In genomic region chr20:45157977-45158376, GRCh38 we compare ENCODE assay signal across 11 cellular contexts. TPM values are rescaled to one million over a fixed set of nuclear protein-coding genes. Genes with fewer than 3 reads are reported as not detected.
DNase-seq lines count a peak whose midpoint lies in the region; ATAC-seq and TF ChIP-seq lines count a peak whose summit lies in the region.
"Had no signal": no experiment of that assay in that cellular context is flagged by ENCODE, and none has a peak within 500 bp of the region (broad histone marks: within the 10 kb centered on the region; RNA-seq: fewer than 3 reads in every experiment).

No MANE protein-coding gene starts in this region.

- intact Hi-C loops in prostate gland (cut with DNase I): no loop called here

- TF ChIP-seq CTCF in fibroblast of mammary gland (conservative IDR thresholded peaks at IDR 0.05; ENCODE audit: control insufficient read depth, insufficient read depth, low read depth, low read length) (no peak), prostate gland (IDR thresholded peaks at IDR 0.05) (no peak)

- no peaks in the 10 kb centered on the region for H3K27me3 ChIP-seq in prostate gland (replicated peaks; ENCODE audit: insufficient read depth)

- WGBS in prostate gland: 0% methylated on average over 1 of the region's 1 CpG

- no peaks in the 10 kb centered on the region for H3K4me1 ChIP-seq in prostate gland (replicated peaks)

- H3K4me3 ChIP-seq in fibroblast of mammary gland (ENCODE audit: control insufficient read depth, low read depth, low read length): no peak overlapping the region
- H3K4me3 ChIP-seq in prostate gland: no peak overlapping the region
- H3K4me3 ChIP-seq: skin epidermis had no signal

- H3K36me3 ChIP-seq in prostate gland: no peaks in the 10 kb centered on the region

- no peaks in the 10 kb centered on the region for H3K9me3 ChIP-seq in prostate gland

- no peak for TF ChIP-seq POLR2A in prostate gland (IDR thresholded peaks at IDR 0.05)

- DNase-seq in GM04504 (ENCODE audit: low read depth) (peak; percentile 67), RPMI7951 (ENCODE audit: low read depth) (peak; percentile 80), fibroblast of mammary gland (ENCODE audit: low read depth) (peak; percentile 86), prostate gland (ENCODE audit: low spot score) (peak; percentile 65)
- DNase-seq in activated CD4-positive, CD25-positive, alpha-beta regulatory T cell (lab: John Stamatoyannopoulos, UW): no peak
- DNase-seq: glutamatergic neuron; stimulated activated CD8-positive, alpha-beta memory T cell treated with anti-CD3 and anti-CD28 coated beads, Interleukin-4, amount 100 ng/mL, for 48 hours had no signal

- ATAC-seq in GM19324 (IDR thresholded peaks at IDR 0.05; ENCODE audit: low FRiP score, unreplicated experiment): no peak
- ATAC-seq in HG02798 (IDR thresholded peaks at IDR 0.05; ENCODE audit: poor library complexity, unreplicated experiment): no peak
- ATAC-seq in HG03045 (IDR thresholded peaks at IDR 0.05; ENCODE audit: unreplicated experiment): no peak

- no peak overlapping the region for H3K27ac ChIP-seq in prostate gland

RNA-seq across cellular contexts. Expression of gene PI3, which starts 16.7 kb away (rescaled TPM):
- total RNA-seq in RPMI7951 (2014; rRNA removed; shearing (Covaris generic)): not detected in 2 replicates
- 1 to 10 TPM in 1 of 2 donors, not detected in 1; 1.5 TPM for total RNA-seq in prostate gland

RNA-seq across cellular contexts. Expression of gene WFDC12, which starts 33.7 kb away (rescaled TPM):
- total RNA-seq in RPMI7951 (2014; rRNA removed; shearing (Covaris generic)): not detected in 2 replicates
- total RNA-seq in prostate gland: not detected

RNA-seq across cellular contexts. Expression of gene WFDC5, which starts 43.0 kb away (rescaled TPM):
- not detected in 2 replicates for total RNA-seq in RPMI7951 (2014; rRNA removed; shearing (Covaris generic))
- total RNA-seq in prostate gland: 1 to 10 TPM; 1.0 to 2.3 TPM

RNA-seq across cellular contexts. Expression of gene SEMG1, which starts 48.9 kb away (rescaled TPM):
- not detected in 2 replicates for total RNA-seq in RPMI7951 (2014; rRNA removed; shearing (Covaris generic))
- total RNA-seq in prostate gland: 100 to 1,000 TPM in 1 of 2 donors, under 1 TPM in 1; 0.14 to 250 TPM

RNA-seq across cellular contexts. Expression of gene KCNS1, which starts 57.0 kb away (rescaled TPM):
- total RNA-seq in RPMI7951 (2014; rRNA removed; shearing (Covaris generic)): 0.12 and 0.39 TPM in 2 replicates
- 1 to 10 TPM in 1 of 2 donors, under 1 TPM in 1; 0.09 to 4.7 TPM for total RNA-seq in prostate gland

Comparison
In these comparisons a context has a peak if more than half of its experiments do, and no peak if none do; other contexts are left out.
1. DNase-seq: peak in GM04504 (single experiment), RPMI7951 (single experiment), fibroblast of mammary gland (single experiment) and prostate gland (single experiment); none in activated CD4-positive, CD25-positive, alpha-beta regulatory T cell (0 of 4).